In the genomic region with DNA sequence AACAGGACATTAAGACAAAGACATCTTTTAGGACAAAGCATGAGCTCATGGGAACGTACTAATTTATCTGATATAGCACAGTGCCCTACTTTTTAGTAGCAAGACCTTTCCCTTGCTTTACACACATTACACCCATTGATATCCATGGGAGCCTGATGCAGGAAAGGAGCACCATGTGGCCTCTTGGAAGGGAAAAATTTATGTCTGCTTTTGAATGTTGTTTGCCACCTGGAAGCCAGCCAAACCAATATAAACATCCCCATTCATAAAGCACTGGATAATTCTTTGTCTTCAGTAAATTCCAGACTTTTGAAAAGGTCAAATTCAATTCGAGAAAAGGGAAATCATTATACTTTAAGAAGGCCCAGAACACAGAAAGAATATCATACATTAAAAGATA, we compare ENCODE assay signal across 1 cellular context.
TF ChIP-seq lines count a peak whose summit lies in the region.

No MANE protein-coding gene starts in this region.

TF ChIP-seq in WTC11, 78 proteins besides CTCF, POLR2A, EP300 and RAD21 (continued from another document):
- TF ChIP-seq, protein P1, sequence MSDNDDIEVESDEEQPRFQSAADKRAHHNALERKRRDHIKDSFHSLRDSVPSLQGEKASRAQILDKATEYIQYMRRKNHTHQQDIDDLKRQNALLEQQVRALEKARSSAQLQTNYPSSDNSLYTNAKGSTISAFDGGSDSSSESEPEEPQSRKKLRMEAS (CRISPR knock-in tag; IDR thresholded peaks at IDR 0.05) = no peak
- TF ChIP-seq, protein P2, sequence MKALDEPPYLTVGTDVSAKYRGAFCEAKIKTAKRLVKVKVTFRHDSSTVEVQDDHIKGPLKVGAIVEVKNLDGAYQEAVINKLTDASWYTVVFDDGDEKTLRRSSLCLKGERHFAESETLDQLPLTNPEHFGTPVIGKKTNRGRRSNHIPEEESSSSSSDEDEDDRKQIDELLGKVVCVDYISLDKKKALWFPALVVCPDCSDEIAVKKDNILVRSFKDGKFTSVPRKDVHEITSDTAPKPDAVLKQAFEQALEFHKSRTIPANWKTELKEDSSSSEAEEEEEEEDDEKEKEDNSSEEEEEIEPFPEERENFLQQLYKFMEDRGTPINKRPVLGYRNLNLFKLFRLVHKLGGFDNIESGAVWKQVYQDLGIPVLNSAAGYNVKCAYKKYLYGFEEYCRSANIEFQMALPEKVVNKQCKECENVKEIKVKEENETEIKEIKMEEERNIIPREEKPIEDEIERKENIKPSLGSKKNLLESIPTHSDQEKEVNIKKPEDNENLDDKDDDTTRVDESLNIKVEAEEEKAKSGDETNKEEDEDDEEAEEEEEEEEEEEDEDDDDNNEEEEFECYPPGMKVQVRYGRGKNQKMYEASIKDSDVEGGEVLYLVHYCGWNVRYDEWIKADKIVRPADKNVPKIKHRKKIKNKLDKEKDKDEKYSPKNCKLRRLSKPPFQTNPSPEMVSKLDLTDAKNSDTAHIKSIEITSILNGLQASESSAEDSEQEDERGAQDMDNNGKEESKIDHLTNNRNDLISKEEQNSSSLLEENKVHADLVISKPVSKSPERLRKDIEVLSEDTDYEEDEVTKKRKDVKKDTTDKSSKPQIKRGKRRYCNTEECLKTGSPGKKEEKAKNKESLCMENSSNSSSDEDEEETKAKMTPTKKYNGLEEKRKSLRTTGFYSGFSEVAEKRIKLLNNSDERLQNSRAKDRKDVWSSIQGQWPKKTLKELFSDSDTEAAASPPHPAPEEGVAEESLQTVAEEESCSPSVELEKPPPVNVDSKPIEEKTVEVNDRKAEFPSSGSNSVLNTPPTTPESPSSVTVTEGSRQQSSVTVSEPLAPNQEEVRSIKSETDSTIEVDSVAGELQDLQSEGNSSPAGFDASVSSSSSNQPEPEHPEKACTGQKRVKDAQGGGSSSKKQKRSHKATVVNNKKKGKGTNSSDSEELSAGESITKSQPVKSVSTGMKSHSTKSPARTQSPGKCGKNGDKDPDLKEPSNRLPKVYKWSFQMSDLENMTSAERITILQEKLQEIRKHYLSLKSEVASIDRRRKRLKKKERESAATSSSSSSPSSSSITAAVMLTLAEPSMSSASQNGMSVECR (CRISPR knock-in tag; IDR thresholded peaks at IDR 0.05; ENCODE audit: borderline replicate concordance) = no peak
- no peak for TF ChIP-seq GRHL2 (CRISPR knock-in tag; IDR thresholded peaks at IDR 0.05; ENCODE audit: insufficient replicate concordance, severe bottlenecking)
- no peak for TF ChIP-seq EMX1 (CRISPR knock-in tag; IDR thresholded peaks at IDR 0.05)
- TF ChIP-seq, protein P3, sequence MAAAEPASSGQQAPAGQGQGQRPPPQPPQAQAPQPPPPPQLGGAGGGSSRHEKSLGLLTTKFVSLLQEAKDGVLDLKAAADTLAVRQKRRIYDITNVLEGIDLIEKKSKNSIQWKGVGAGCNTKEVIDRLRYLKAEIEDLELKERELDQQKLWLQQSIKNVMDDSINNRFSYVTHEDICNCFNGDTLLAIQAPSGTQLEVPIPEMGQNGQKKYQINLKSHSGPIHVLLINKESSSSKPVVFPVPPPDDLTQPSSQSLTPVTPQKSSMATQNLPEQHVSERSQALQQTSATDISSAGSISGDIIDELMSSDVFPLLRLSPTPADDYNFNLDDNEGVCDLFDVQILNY (CRISPR knock-in tag; IDR thresholded peaks at IDR 0.05) = no peak
- TF ChIP-seq MXD4 (CRISPR knock-in tag; IDR thresholded peaks at IDR 0.05; ENCODE audit: borderline replicate concordance) = no peak
- no peak for TF ChIP-seq PRRX2 (CRISPR knock-in tag; IDR thresholded peaks at IDR 0.05)
- no peak for TF ChIP-seq TP53 (CRISPR knock-in tag; IDR thresholded peaks at IDR 0.05)
- no peak for TF ChIP-seq ETV6 (CRISPR knock-in tag; IDR thresholded peaks at IDR 0.05)
- TF ChIP-seq ZNF396 (CRISPR knock-in tag; IDR thresholded peaks at IDR 0.05; ENCODE audit: borderline replicate concordance) = no peak
- TF ChIP-seq, protein P4, sequence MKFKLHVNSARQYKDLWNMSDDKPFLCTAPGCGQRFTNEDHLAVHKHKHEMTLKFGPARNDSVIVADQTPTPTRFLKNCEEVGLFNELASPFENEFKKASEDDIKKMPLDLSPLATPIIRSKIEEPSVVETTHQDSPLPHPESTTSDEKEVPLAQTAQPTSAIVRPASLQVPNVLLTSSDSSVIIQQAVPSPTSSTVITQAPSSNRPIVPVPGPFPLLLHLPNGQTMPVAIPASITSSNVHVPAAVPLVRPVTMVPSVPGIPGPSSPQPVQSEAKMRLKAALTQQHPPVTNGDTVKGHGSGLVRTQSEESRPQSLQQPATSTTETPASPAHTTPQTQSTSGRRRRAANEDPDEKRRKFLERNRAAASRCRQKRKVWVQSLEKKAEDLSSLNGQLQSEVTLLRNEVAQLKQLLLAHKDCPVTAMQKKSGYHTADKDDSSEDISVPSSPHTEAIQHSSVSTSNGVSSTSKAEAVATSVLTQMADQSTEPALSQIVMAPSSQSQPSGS (CRISPR knock-in tag; IDR thresholded peaks at IDR 0.05; ENCODE audit: borderline replicate concordance, low read depth) = no peak
- no peak for TF ChIP-seq ZNF317 (CRISPR knock-in tag; IDR thresholded peaks at IDR 0.05; ENCODE audit: borderline replicate concordance, low read depth)
- TF ChIP-seq NR1H2 (CRISPR knock-in tag; IDR thresholded peaks at IDR 0.05) = no peak
- TF ChIP-seq, protein P5, sequence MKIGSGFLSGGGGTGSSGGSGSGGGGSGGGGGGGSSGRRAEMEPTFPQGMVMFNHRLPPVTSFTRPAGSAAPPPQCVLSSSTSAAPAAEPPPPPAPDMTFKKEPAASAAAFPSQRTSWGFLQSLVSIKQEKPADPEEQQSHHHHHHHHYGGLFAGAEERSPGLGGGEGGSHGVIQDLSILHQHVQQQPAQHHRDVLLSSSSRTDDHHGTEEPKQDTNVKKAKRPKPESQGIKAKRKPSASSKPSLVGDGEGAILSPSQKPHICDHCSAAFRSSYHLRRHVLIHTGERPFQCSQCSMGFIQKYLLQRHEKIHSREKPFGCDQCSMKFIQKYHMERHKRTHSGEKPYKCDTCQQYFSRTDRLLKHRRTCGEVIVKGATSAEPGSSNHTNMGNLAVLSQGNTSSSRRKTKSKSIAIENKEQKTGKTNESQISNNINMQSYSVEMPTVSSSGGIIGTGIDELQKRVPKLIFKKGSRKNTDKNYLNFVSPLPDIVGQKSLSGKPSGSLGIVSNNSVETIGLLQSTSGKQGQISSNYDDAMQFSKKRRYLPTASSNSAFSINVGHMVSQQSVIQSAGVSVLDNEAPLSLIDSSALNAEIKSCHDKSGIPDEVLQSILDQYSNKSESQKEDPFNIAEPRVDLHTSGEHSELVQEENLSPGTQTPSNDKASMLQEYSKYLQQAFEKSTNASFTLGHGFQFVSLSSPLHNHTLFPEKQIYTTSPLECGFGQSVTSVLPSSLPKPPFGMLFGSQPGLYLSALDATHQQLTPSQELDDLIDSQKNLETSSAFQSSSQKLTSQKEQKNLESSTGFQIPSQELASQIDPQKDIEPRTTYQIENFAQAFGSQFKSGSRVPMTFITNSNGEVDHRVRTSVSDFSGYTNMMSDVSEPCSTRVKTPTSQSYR (CRISPR knock-in tag; IDR thresholded peaks at IDR 0.05) = no peak
